ENCODE assay signal across 15 cellular contexts in the genomic region with DNA sequence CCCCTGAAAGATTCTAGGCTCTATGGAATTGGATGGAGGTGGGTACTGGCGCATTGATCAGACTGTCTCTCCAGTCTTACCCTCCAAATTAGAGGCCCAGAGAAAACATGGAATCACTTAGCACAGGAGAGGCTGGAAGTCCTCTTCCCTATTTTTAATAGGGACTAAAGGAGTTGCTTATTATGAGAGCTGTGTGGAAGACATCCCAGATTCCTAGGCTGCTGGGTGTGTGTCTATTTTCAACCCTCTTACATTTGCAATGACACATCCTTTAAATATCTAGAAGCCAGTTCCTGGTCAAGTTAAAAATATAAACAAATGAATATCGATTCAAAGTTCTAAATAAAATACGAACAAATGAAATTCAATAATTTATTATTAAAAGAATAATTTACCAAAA.
DNase-seq lines count a peak whose midpoint lies in the region; ATAC-seq and TF ChIP-seq lines count a peak whose summit lies in the region.
"Had no signal": no experiment of that assay in that cellular context is flagged by ENCODE, and none has a peak within 500 bp of the region (broad histone marks: within the 10 kb centered on the region; RNA-seq: fewer than 3 reads in every experiment).

No MANE protein-coding gene starts in this region.

- no peaks in the 10 kb centered on the region for H3K79me2 ChIP-seq in MM.1S (ENCODE audit: low read length)

- peaks cover 28% of the 10 kb centered on the region for H3K4me1 ChIP-seq in BLaER1
- peaks cover 26% of the 10 kb centered on the region for H3K4me1 ChIP-seq in MM.1S (ENCODE audit: low read length)

- H3K27me3 ChIP-seq in BLaER1 (no peaks in the 10 kb centered on the region), MM.1S (replicated peaks; ENCODE audit: insufficient read depth, low read length) (peaks cover 33% of the 10 kb centered on the region)

- H2AFZ ChIP-seq in MM.1S (ENCODE audit: low read length), result no peak overlapping the region

- no peaks in the 10 kb centered on the region for H3K36me3 ChIP-seq in BLaER1
- no peaks in the 10 kb centered on the region for H3K36me3 ChIP-seq in MM.1S (replicated peaks; ENCODE audit: insufficient read depth, low read length)

- H3K9ac ChIP-seq in BLaER1, result no peak overlapping the region
- H3K9ac ChIP-seq in MM.1S (ENCODE audit: low read length), result no peak overlapping the region

- no peaks in the 10 kb centered on the region for H3K9me2 ChIP-seq in MM.1S (replicated peaks; ENCODE audit: insufficient read depth, low read length)

- H3K4me2 ChIP-seq in BLaER1, result 0 out of 2 replicates have a peak overlapping the region, but pooled peaks have one; percentile 51
- H3K4me2 ChIP-seq in MM.1S (ENCODE audit: low read depth, low read length), result peak overlapping the region; percentile 56; the same call in 1 of the 2 replicates

- H3K27ac ChIP-seq in BLaER1, result no peak overlapping the region
- H3K27ac ChIP-seq in MM.1S (ENCODE audit: low read length), result no peak overlapping the region
- H3K27ac ChIP-seq: epithelial cell of prostate had no signal

- TF ChIP-seq CTCF in MM.1S (IDR thresholded peaks at IDR 0.05; ENCODE audit: low read length), result no peak
- no peak for TF ChIP-seq CTCF in fibroblast of mammary gland (conservative IDR thresholded peaks at IDR 0.05; ENCODE audit: control insufficient read depth, insufficient read depth, low read depth, low read length)
- TF ChIP-seq CTCF in GM10266 (IDR thresholded peaks at IDR 0.05; ENCODE audit: control insufficient read depth, insufficient read depth, low read depth, missing control alignments), result no peak

- H4K20me1 ChIP-seq in BLaER1 (no peaks in the 10 kb centered on the region), MM.1S (ENCODE audit: insufficient read depth, low read length) (no peaks in the 10 kb centered on the region)

- ATAC-seq in GM21447 (IDR thresholded peaks at IDR 0.05; ENCODE audit: unreplicated experiment), result no peak
- ATAC-seq: mucosa of descending colon; stimulated activated naive CD8-positive, alpha-beta T cell treated with anti-CD3 and anti-CD28 coated beads, Interleukin-15, amount 100 ng/mL, for 72 hours had no signal

- no peak overlapping the region for H3K4me3 ChIP-seq in BLaER1
- H3K4me3 ChIP-seq in MM.1S (ENCODE audit: low read length), result no peak overlapping the region
- no peak overlapping the region for H3K4me3 ChIP-seq in fibroblast of mammary gland (ENCODE audit: control insufficient read depth, low read depth, low read length)
- H3K4me3 ChIP-seq: mucosa of descending colon had no signal

- in situ Hi-C loops in KBM-7 (cut with MboI; ENCODE audit: low pct_unique_long_range_greater_than_20kb, low sequenced_read_pairs), result no loop called here

- DNase-seq in MM.1S (no peak), fibroblast of mammary gland (ENCODE audit: low read depth) (peak; percentile 59), non-pigmented ciliary epithelial cell (ENCODE audit: low read depth) (peak; percentile 49), KBM-7 (no peak), GM10266 (ENCODE audit: extremely low spot score) (no peak)
- no peak for DNase-seq in NK-92 treated with Interleukin-12 subunit alpha and Interleukin-12 subunit beta, amount 100 ng/mL, for 24 hours (lab: John Stamatoyannopoulos, UW)
- DNase-seq: activated CD4-positive, alpha-beta T cell treated with anti-CD3 and anti-CD28 coated beads, Interleukin-2, amount 50 U/mL, for 1 hour; central memory CD4-positive, alpha-beta T cell; COR-L47; mucosa of descending colon; stimulated activated naive CD8-positive, alpha-beta T cell treated with anti-CD3 and anti-CD28 coated beads, Interleukin-15, amount 100 ng/mL, for 72 hours; T-helper 1 cell had no signal

- peaks cover 21% of the 10 kb centered on the region for H3F3A ChIP-seq in MM.1S (ENCODE audit: insufficient read depth, low read length)

- H3K9me3 ChIP-seq in BLaER1 (no peaks in the 10 kb centered on the region), MM.1S (replicated peaks; ENCODE audit: insufficient read depth, low read length) (no peaks in the 10 kb centered on the region)
- H3K9me3 ChIP-seq: mucosa of descending colon had no signal

Comparison
In these comparisons a context has a peak if more than half of its experiments do, and no peak if none do; other contexts are left out.
1. DNase-seq: peak in fibroblast of mammary gland (single experiment) and non-pigmented ciliary epithelial cell (single experiment); none in MM.1S (single experiment), KBM-7 (single experiment), GM10266 (single experiment) and NK-92 treated with Interleukin-12 subunit alpha and Interleukin-12 subunit beta, amount 100 ng/mL, for 24 hours (single experiment).